Comparison of ENCODE assay signal across 9 cellular contexts in the genomic region with DNA sequence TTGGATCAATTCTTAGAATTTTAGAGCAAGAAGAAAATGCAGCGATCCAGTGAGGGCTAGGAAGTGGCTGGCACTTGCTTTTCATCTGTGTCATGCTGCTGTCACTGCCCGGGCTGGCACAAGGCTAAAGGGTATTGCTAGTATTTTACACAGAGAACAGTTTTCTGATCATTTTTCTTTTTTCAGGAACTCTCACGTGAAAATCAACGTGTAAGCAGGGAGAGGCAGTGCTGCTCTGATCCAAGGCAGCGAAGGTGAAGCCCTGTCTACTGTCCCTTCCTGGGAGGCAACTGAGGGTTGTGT. TPM values are rescaled to one million over a fixed set of nuclear protein-coding genes. Genes with fewer than 3 reads are reported as not detected.
DNase-seq lines count a peak whose midpoint lies in the region; ATAC-seq and TF ChIP-seq lines count a peak whose summit lies in the region.
"Had no signal": no experiment of that assay in that cellular context is flagged by ENCODE, and none has a peak within 500 bp of the region (broad histone marks: within the 10 kb centered on the region; RNA-seq: fewer than 3 reads in every experiment).

No MANE protein-coding gene starts in this region.

- H3K79me1 ChIP-seq in mesendoderm (ENCODE audit: low read length) = no peaks in the 10 kb centered on the region

- ATAC-seq in WTC11 = no peak
- no peak for ATAC-seq in Right ventricle myocardium superior (ENCODE audit: poor library complexity)
- no peak for ATAC-seq in natural killer cell treated with Interleukin-12 subunit alpha and Interleukin-12 subunit beta and Interleukin-15 and Interleukin-18, amount 100 ng/mL, for 72 hours
- no peak for ATAC-seq in HG03280 (IDR thresholded peaks at IDR 0.05; ENCODE audit: unreplicated experiment)

- DNase-seq in CD14-positive monocyte (ENCODE audit: low spot score) (no peak), WTC11 (ENCODE audit: low spot score) (no peak), medulla oblongata (ENCODE audit: extremely low spot score) (peak; percentile 17), mesendoderm (no peak), Right ventricle myocardium superior (no peak)
- no peak for DNase-seq in natural killer cell treated with Interleukin-12 subunit alpha and Interleukin-12 subunit beta and Interleukin-15 and Interleukin-18, amount 100 ng/mL, for 72 hours (ENCODE audit: low spot score)

- H4K5ac ChIP-seq in mesendoderm (ENCODE audit: low read length) = no peak overlapping the region

- intact Hi-C loops in CD14-positive monocyte (cut with micrococcal nuclease) (loop anchor here (5.0 to 10.0 kb wide), 2 partner anchors 330 to 647 kb away; no protein-coding TSS in a partner anchor), Right ventricle myocardium superior (cut with DNase I) (loop anchor here (5.0 to 10.0 kb wide), 2 partner anchors 340 to 647 kb away; no protein-coding TSS in a partner anchor)

- no peak overlapping the region for H3K18ac ChIP-seq in mesendoderm (ENCODE audit: low read length)

- H3K36me3 Mint-ChIP-seq in CD14-positive monocyte (no peaks in the 10 kb centered on the region), WTC11 (peaks cover 10% of the 10 kb centered on the region)
- H3K36me3 Mint-ChIP-seq in natural killer cell treated with Interleukin-12 subunit alpha and Interleukin-12 subunit beta and Interleukin-15 and Interleukin-18, amount 100 ng/mL, for 72 hours = no peaks in the 10 kb centered on the region

- H4K20me1 ChIP-seq in Loucy (ENCODE audit: insufficient read depth, low read length, poor library complexity, severe bottlenecking) = no peaks in the 10 kb centered on the region

- TF ChIP-seq CTCF in CD14-positive monocyte (IDR thresholded peaks at IDR 0.05) (peak; percentile 39), Loucy (conservative IDR thresholded peaks at IDR 0.05; ENCODE audit: low read length) (no peak), WTC11 (IDR thresholded peaks at IDR 0.05) (no peak)

- peak overlapping the region; percentile 69 for H2AFZ ChIP-seq in Loucy (ENCODE audit: low read length)

- H3K27me3 Mint-ChIP-seq in CD14-positive monocyte (ENCODE audit: low read depth in 3 of 3) (no peaks in the 10 kb centered on the region), WTC11 (ENCODE audit: low read depth) (peaks cover 6% of the 10 kb centered on the region)
- peaks cover 3 to 6% of the 10 kb centered on the region in 2 donors for H3K27me3 Mint-ChIP-seq in natural killer cell treated with Interleukin-12 subunit alpha and Interleukin-12 subunit beta and Interleukin-15 and Interleukin-18, amount 100 ng/mL, for 72 hours

- H2BK5ac ChIP-seq in mesendoderm (ENCODE audit: low read length) = no peak overlapping the region

- no peak overlapping the region for H3K56ac ChIP-seq in mesendoderm (ENCODE audit: low read length)

- H3K27ac Mint-ChIP-seq in CD14-positive monocyte (no peak overlapping the region), WTC11 (peak overlapping the region; percentile 54; the same call in 1 of the 2 replicates)
- no peak overlapping the region for H3K27ac Mint-ChIP-seq in natural killer cell treated with Interleukin-12 subunit alpha and Interleukin-12 subunit beta and Interleukin-15 and Interleukin-18, amount 100 ng/mL, for 72 hours

- peaks cover 3% of the 10 kb centered on the region for H3K4me1 Mint-ChIP-seq in CD14-positive monocyte
- H3K4me1 Mint-ChIP-seq in WTC11 = peaks cover 20% of the 10 kb centered on the region
- peaks cover 14 to 19% of the 10 kb centered on the region in 2 donors for H3K4me1 Mint-ChIP-seq in natural killer cell treated with Interleukin-12 subunit alpha and Interleukin-12 subunit beta and Interleukin-15 and Interleukin-18, amount 100 ng/mL, for 72 hours (ENCODE audit: low read depth in 2 of 2)

- no peak overlapping the region for H3K4ac ChIP-seq in mesendoderm (ENCODE audit: low read depth, low read length)

- WGBS in mesendoderm (ENCODE audit: extremely low coverage, insufficient coverage, low lambda C conversion rate) = no CpG with 5 or more reads among the region's 5 CpGs

- no peaks in the 10 kb centered on the region for H3F3A ChIP-seq in Loucy (ENCODE audit: low read depth)

- H3K4me2 ChIP-seq in Loucy (ENCODE audit: low read depth, low read length, poor library complexity, severe bottlenecking) (no peak overlapping the region), mesendoderm (ENCODE audit: low read length) (no peak overlapping the region)

- H2BK15ac ChIP-seq in mesendoderm (replicated peaks; ENCODE audit: low read depth) = no peak overlapping the region

- H3K9me3 ChIP-seq in Loucy (ENCODE audit: insufficient read depth, low read depth, low read length) = no peaks in the 10 kb centered on the region

- no peak overlapping the region for H2AK5ac ChIP-seq in mesendoderm (ENCODE audit: low read length)

- H3K9ac ChIP-seq in Loucy (ENCODE audit: low read depth, low read length, poor library complexity, severe bottlenecking) = no peak overlapping the region
- H3K9ac ChIP-seq in mesendoderm (ENCODE audit: low read length) = no peak overlapping the region

- no peak overlapping the region for H2BK120ac ChIP-seq in mesendoderm (ENCODE audit: low read depth, low read length)

- H3K27me3 ChIP-seq in Loucy (ENCODE audit: insufficient read depth, low read length, poor library complexity, severe bottlenecking) (no peaks in the 10 kb centered on the region), mesendoderm (ENCODE audit: insufficient read depth, low read length, poor library complexity) (no peaks in the 10 kb centered on the region)

- H3K9me2 ChIP-seq in Loucy (replicated peaks; ENCODE audit: low read depth, low read length) = no peaks in the 10 kb centered on the region

- POLR2A ChIA-PET in WTC11 (lab: Charles Lee) = interaction anchor here (0.6 kb wide), 1 partner anchor 93 kb away, joined by 4 read pairs; a partner anchor contains a TSS

- no peak overlapping the region for H3K4me3 Mint-ChIP-seq in CD14-positive monocyte
- H3K4me3 Mint-ChIP-seq in WTC11 = no peak overlapping the region
- H3K4me3 Mint-ChIP-seq in natural killer cell treated with Interleukin-12 subunit alpha and Interleukin-12 subunit beta and Interleukin-15 and Interleukin-18, amount 100 ng/mL, for 72 hours = no peak overlapping the region

- H3K4me1 ChIP-seq in Loucy (ENCODE audit: insufficient read depth, low read length, poor library complexity, severe bottlenecking) = peaks cover 21% of the 10 kb centered on the region
- H3K4me1 ChIP-seq in mesendoderm (ENCODE audit: control insufficient read depth, low read depth, low read length) = no peaks in the 10 kb centered on the region

- H3K4me3 ChIP-seq in Loucy (ENCODE audit: low read length, poor library complexity, severe bottlenecking) (no peak overlapping the region), mesendoderm (ENCODE audit: low read length) (no peak overlapping the region)

- H3K79me2 ChIP-seq in Loucy (ENCODE audit: insufficient read depth, low read length) (no peaks in the 10 kb centered on the region), mesendoderm (ENCODE audit: control insufficient read depth, insufficient read depth, low read length) (no peaks in the 10 kb centered on the region)

- CTCF ChIA-PET in WTC11 (lab: Charles Lee) = interaction anchor here (0.9 to 4.4 kb wide), 9 partner anchors 15 to 662 kb away, joined by 3 to 26 read pairs (median 6); no protein-coding TSS in a partner anchor

- H3K36me3 ChIP-seq in Loucy (ENCODE audit: insufficient read depth, low read length) (no peaks in the 10 kb centered on the region), mesendoderm (ENCODE audit: control insufficient read depth, insufficient read depth, low read length) (no peaks in the 10 kb centered on the region)

- H3K9me3 Mint-ChIP-seq in CD14-positive monocyte (peaks cover 0 to 2% (median 0%) of the 10 kb centered on the region in 7 donors), WTC11 (peaks cover 18% of the 10 kb centered on the region)
- no peaks in the 10 kb centered on the region for H3K9me3 Mint-ChIP-seq in natural killer cell treated with Interleukin-12 subunit alpha and Interleukin-12 subunit beta and Interleukin-15 and Interleukin-18, amount 100 ng/mL, for 72 hours

- no peak overlapping the region for H4K8ac ChIP-seq in mesendoderm (ENCODE audit: low read depth, low read length)

- H3K23ac ChIP-seq in mesendoderm (ENCODE audit: low read length) = no peak overlapping the region

- no peak overlapping the region for H3K27ac ChIP-seq in mesendoderm (ENCODE audit: low read depth, low read length)

TF ChIP-seq in WTC11, 78 proteins besides CTCF, POLR2A, EP300 and RAD21 (continues in another document):
- TF ChIP-seq, protein P1, sequence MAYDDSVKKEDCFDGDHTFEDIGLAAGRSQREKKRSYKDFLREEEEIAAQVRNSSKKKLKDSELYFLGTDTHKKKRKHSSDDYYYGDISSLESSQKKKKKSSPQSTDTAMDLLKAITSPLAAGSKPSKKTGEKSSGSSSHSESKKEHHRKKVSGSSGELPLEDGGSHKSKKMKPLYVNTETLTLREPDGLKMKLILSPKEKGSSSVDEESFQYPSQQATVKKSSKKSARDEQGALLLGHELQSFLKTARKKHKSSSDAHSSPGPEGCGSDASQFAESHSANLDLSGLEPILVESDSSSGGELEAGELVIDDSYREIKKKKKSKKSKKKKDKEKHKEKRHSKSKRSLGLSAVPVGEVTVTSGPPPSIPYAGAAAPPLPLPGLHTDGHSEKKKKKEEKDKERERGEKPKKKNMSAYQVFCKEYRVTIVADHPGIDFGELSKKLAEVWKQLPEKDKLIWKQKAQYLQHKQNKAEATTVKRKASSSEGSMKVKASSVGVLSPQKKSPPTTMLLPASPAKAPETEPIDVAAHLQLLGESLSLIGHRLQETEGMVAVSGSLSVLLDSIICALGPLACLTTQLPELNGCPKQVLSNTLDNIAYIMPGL (CRISPR knock-in tag; IDR thresholded peaks at IDR 0.05) = no peak
- TF ChIP-seq ZNF263 (CRISPR knock-in tag; IDR thresholded peaks at IDR 0.05; ENCODE audit: low read depth) = no peak
- TF ChIP-seq ESRRA (CRISPR knock-in tag; IDR thresholded peaks at IDR 0.05; ENCODE audit: borderline replicate concordance) = no peak
- TF ChIP-seq, protein P2, sequence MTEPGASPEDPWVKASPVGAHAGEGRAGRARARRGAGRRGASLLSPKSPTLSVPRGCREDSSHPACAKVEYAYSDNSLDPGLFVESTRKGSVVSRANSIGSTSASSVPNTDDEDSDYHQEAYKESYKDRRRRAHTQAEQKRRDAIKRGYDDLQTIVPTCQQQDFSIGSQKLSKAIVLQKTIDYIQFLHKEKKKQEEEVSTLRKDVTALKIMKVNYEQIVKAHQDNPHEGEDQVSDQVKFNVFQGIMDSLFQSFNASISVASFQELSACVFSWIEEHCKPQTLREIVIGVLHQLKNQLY (CRISPR knock-in tag; IDR thresholded peaks at IDR 0.05) = no peak
- no peak for TF ChIP-seq NFYB (CRISPR knock-in tag; conservative IDR thresholded peaks at IDR 0.05; ENCODE audit: low read depth)
- TF ChIP-seq PRRX2 (CRISPR knock-in tag; IDR thresholded peaks at IDR 0.05) = no peak
- TF ChIP-seq TP53 (CRISPR knock-in tag; IDR thresholded peaks at IDR 0.05) = no peak

RNA-seq across cellular contexts. Expression of a gene that starts 38.4 kb away (rescaled TPM):
- polyA plus RNA-seq in CD14-positive monocyte = not detected
- total RNA-seq in WTC11 (2021) (0.15 to 0.53 TPM (median 0.21 TPM) in 3 replicates), Right ventricle myocardium superior (not detected)
- not detected for polyA plus RNA-seq in mesendoderm (2013, experiment 1 of 2)
- polyA plus RNA-seq in mesendoderm (2013, experiment 2 of 2) = not detected
- not detected for total RNA-seq in natural killer cell treated with Interleukin-12 subunit alpha and Interleukin-12 subunit beta and Interleukin-15 and Interleukin-18, amount 100 ng/mL, for 72 hours
- total RNA-seq: T-helper 1 cell treated with Interleukin-12 subunit alpha and Interleukin-12 subunit beta and Interleukin-4 antibody, amounts not matched to agents 30 ng/mL and 1 ng/mL, for 36 hours had no signal
